ENCODE assay signal across 8 cellular contexts in the genomic region with DNA sequence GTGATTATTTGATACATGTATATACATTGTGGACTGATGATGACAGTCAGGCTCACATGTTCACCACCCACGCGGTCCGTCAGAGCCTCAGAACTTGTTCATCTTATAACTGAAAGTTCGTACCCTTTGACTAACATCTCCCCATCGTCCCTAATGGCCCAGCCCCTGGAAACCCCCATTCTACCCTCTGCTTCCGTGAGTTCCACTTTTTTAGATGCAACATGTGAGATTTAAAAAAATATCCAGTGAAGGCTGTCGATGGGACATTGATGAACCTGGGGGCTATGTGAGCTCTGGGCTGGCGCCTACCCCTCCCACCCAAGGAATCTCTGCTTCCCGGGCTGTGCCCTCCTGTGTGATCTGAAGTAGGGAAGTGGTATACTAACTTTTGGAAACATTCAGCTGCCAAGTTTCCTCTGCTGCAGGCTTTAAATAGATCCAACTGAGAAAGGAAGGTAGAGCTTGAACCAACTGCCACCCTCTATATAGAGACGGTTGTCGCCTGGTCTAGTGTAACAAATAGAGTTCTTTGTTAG.
DNase-seq lines count a peak whose midpoint lies in the region; ATAC-seq and TF ChIP-seq lines count a peak whose summit lies in the region.

No MANE protein-coding gene starts in this region.

- peak overlapping the region; percentile 71 to 77 for H3K4me3 Mint-ChIP-seq in CD14-positive monocyte
- peak overlapping the region; percentile 75 for H3K4me3 Mint-ChIP-seq in activated T-helper 17 cell treated with anti-CD3 and anti-CD28 coated beads, Interleukin-2, amount 50 U/mL, for 72 hours

- peak; percentile 50 for ATAC-seq in GM21367 (IDR thresholded peaks at IDR 0.05; ENCODE audit: unreplicated experiment)
- peak; percentile 44 for ATAC-seq in HG03575 (IDR thresholded peaks at IDR 0.05; ENCODE audit: extremely low read depth, insufficient number of reproducible peaks, low FRiP score, unreplicated experiment)
- peak; percentile 90 for ATAC-seq in activated T-helper 17 cell treated with anti-CD3 and anti-CD28 coated beads, Interleukin-2, amount 50 U/mL, for 72 hours (replicated peaks)

- DNase-seq in CD14-positive monocyte (ENCODE audit: low spot score) (peak; percentile 84), NCI-H510A (lab: John Stamatoyannopoulos, UW) (no peak), NCI-H69 (lab: John Stamatoyannopoulos, UW) (no peak), DMS153 treated with DMSO at 0.1 percent for 48 hours (lab: John Stamatoyannopoulos, UW; ENCODE audit: unreplicated experiment) (no peak)
- DNase-seq in stimulated activated CD4-positive, alpha-beta T cell treated with anti-CD3 and anti-CD28 coated beads, Interleukin-2, amount 100 ng/mL, for 48 hours: peak; percentile 79 to 83

- H3K9me3 Mint-ChIP-seq in CD14-positive monocyte: peaks cover 0 to 2% (median 0%) of the 10 kb centered on the region in 7 donors
- H3K9me3 Mint-ChIP-seq in activated T-helper 17 cell treated with anti-CD3 and anti-CD28 coated beads, Interleukin-2, amount 50 U/mL, for 72 hours: no peaks in the 10 kb centered on the region

- H3K27ac Mint-ChIP-seq in CD14-positive monocyte: peak overlapping the region; percentile 96 to 99 (median 97)
- H3K27ac Mint-ChIP-seq in activated T-helper 17 cell treated with anti-CD3 and anti-CD28 coated beads, Interleukin-2, amount 50 U/mL, for 72 hours: peak overlapping the region; percentile 91

- intact Hi-C loops in CD14-positive monocyte (cut with micrococcal nuclease): loop anchor here in 1 of 2 donors (10.0 kb wide), 1 partner anchor 188 kb away; no protein-coding TSS in a partner anchor

- H3K27me3 Mint-ChIP-seq in CD14-positive monocyte (ENCODE audit: low read depth in 3 of 3): peaks cover 0 to 3% (median 0%) of the 10 kb centered on the region in 3 donors
- H3K27me3 Mint-ChIP-seq in activated T-helper 17 cell treated with anti-CD3 and anti-CD28 coated beads, Interleukin-2, amount 50 U/mL, for 72 hours: no peaks in the 10 kb centered on the region

- no peak for TF ChIP-seq CTCF in CD14-positive monocyte (IDR thresholded peaks at IDR 0.05)

- H3K4me1 Mint-ChIP-seq in CD14-positive monocyte: peaks cover 67% of the 10 kb centered on the region
- peaks cover 30% of the 10 kb centered on the region for H3K4me1 Mint-ChIP-seq in activated T-helper 17 cell treated with anti-CD3 and anti-CD28 coated beads, Interleukin-2, amount 50 U/mL, for 72 hours

- H3K36me3 Mint-ChIP-seq in CD14-positive monocyte: peaks cover 8 to 23% of the 10 kb centered on the region in 2 donors
- no peaks in the 10 kb centered on the region for H3K36me3 Mint-ChIP-seq in activated T-helper 17 cell treated with anti-CD3 and anti-CD28 coated beads, Interleukin-2, amount 50 U/mL, for 72 hours (ENCODE audit: low read depth)

Comparison
In these comparisons a context has a peak if more than half of its experiments do, and no peak if none do; other contexts are left out.
1. DNase-seq: peak in CD14-positive monocyte (single experiment) and stimulated activated CD4-positive, alpha-beta T cell treated with anti-CD3 and anti-CD28 coated beads, Interleukin-2, amount 100 ng/mL, for 48 hours (2 of 2); none in NCI-H510A (single experiment), NCI-H69 (single experiment) and DMS153 treated with DMSO at 0.1 percent for 48 hours (single experiment).
2. Peak in every context shown above with its lines, with median percentiles within 50 percentile points of each other: ATAC-seq.